ENCODE assay signal across 2 cellular contexts in the genomic region with DNA sequence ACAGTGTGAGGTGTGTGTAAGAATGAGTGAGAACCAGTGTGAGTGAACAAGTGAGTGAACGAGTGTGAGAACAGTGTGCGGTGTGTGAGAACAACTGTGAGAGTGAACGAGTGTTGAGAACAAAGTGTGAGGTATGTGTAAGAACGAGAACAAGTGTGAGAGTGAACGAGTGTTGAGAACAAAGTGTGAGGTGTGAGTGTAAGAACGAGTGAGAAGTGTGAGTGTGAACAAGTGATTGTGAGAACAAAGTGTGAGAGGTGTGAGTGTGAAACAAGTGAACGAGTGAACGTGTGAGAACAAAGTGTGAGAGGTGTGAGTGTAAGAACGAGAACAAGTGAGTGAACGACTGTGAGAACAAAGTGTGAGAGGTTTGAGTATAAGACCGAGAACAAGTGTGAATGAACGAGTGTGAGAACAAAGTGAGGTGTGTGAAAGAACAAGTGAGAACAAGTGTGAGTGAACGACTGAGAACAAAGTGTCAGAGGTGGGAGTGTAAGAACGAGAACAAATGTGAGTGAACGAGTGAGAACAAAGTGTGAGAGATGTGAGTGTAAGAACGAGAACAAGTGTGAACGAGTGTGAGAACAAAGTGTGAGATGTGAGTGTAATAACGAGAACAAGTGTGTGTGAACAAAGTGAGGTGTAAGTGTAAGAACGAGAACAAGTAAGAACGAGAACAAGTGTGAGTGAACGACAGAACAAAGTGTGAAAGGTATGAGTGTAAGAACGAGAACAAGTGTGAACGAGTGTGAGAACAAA.
TF ChIP-seq lines count a peak whose summit lies in the region.

No MANE protein-coding gene starts in this region.

TF ChIP-seq in HepG2, 621 proteins besides CTCF, POLR2A, EP300 and RAD21:
- TF ChIP-seq, protein P1, sequence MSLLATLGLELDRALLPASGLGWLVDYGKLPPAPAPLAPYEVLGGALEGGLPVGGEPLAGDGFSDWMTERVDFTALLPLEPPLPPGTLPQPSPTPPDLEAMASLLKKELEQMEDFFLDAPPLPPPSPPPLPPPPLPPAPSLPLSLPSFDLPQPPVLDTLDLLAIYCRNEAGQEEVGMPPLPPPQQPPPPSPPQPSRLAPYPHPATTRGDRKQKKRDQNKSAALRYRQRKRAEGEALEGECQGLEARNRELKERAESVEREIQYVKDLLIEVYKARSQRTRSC (CRISPR knock-in tag; IDR thresholded peaks at IDR 0.05; ENCODE audit: low read depth) = no peak
- TF ChIP-seq ZNF264 (CRISPR knock-in tag; IDR thresholded peaks at IDR 0.05) (no peak), CHD4 (IDR thresholded peaks at IDR 0.05; ENCODE audit: borderline replicate concordance, low read length) (no peak), ZFP37 (CRISPR knock-in tag; IDR thresholded peaks at IDR 0.05; ENCODE audit: borderline replicate concordance) (no peak), ZNF652 (CRISPR knock-in tag; IDR thresholded peaks at IDR 0.05; ENCODE audit: borderline replicate concordance, low read depth) (no peak), HOXA7 (CRISPR knock-in tag; IDR thresholded peaks at IDR 0.05) (no peak), ZNF788 (CRISPR knock-in tag; IDR thresholded peaks at IDR 0.05; ENCODE audit: borderline replicate concordance) (no peak), EZH2 (conservative IDR thresholded peaks at IDR 0.05; ENCODE audit: low read depth, low read length) (no peak), KDM1A (CRISPR knock-in tag; IDR thresholded peaks at IDR 0.05) (no peak), CEBPG (CRISPR knock-in tag; IDR thresholded peaks at IDR 0.05) (no peak), KLF15 (CRISPR knock-in tag; IDR thresholded peaks at IDR 0.05; ENCODE audit: borderline replicate concordance) (no peak), MAFG (CRISPR knock-in tag; IDR thresholded peaks at IDR 0.05) (no peak), ZNF143 (CRISPR knock-in tag; IDR thresholded peaks at IDR 0.05) (no peak), MBNL3 (CRISPR knock-in tag; conservative IDR thresholded peaks at IDR 0.05) (no peak)
- TF ChIP-seq, protein P2, sequence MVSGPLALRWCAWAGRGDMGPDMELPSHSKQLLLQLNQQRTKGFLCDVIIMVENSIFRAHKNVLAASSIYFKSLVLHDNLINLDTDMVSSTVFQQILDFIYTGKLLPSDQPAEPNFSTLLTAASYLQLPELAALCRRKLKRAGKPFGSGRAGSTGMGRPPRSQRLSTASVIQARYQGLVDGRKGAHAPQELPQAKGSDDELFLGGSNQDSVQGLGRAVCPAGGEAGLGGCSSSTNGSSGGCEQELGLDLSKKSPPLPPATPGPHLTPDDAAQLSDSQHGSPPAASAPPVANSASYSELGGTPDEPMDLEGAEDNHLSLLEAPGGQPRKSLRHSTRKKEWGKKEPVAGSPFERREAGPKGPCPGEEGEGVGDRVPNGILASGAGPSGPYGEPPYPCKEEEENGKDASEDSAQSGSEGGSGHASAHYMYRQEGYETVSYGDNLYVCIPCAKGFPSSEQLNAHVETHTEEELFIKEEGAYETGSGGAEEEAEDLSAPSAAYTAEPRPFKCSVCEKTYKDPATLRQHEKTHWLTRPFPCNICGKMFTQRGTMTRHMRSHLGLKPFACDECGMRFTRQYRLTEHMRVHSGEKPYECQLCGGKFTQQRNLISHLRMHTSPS (CRISPR knock-in tag; IDR thresholded peaks at IDR 0.05; ENCODE audit: low read depth) = no peak
- TF ChIP-seq, protein P3, sequence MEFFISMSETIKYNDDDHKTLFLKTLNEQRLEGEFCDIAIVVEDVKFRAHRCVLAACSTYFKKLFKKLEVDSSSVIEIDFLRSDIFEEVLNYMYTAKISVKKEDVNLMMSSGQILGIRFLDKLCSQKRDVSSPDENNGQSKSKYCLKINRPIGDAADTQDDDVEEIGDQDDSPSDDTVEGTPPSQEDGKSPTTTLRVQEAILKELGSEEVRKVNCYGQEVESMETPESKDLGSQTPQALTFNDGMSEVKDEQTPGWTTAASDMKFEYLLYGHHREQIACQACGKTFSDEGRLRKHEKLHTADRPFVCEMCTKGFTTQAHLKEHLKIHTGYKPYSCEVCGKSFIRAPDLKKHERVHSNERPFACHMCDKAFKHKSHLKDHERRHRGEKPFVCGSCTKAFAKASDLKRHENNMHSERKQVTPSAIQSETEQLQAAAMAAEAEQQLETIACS (CRISPR knock-in tag; IDR thresholded peaks at IDR 0.05) = no peak
- TF ChIP-seq, protein P4, sequence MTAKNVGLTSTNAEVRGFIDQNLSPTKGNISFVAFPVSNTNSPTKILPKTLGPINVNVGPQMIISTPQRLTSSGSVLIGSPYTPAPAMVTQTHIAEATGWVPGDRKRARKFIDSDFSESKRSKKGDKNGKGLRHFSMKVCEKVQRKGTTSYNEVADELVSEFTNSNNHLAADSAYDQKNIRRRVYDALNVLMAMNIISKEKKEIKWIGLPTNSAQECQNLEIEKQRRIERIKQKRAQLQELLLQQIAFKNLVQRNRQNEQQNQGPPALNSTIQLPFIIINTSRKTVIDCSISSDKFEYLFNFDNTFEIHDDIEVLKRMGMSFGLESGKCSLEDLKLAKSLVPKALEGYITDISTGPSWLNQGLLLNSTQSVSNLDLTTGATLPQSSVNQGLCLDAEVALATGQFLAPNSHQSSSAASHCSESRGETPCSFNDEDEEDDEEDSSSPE (CRISPR knock-in tag; IDR thresholded peaks at IDR 0.05) = no peak
- TF ChIP-seq, protein P5, sequence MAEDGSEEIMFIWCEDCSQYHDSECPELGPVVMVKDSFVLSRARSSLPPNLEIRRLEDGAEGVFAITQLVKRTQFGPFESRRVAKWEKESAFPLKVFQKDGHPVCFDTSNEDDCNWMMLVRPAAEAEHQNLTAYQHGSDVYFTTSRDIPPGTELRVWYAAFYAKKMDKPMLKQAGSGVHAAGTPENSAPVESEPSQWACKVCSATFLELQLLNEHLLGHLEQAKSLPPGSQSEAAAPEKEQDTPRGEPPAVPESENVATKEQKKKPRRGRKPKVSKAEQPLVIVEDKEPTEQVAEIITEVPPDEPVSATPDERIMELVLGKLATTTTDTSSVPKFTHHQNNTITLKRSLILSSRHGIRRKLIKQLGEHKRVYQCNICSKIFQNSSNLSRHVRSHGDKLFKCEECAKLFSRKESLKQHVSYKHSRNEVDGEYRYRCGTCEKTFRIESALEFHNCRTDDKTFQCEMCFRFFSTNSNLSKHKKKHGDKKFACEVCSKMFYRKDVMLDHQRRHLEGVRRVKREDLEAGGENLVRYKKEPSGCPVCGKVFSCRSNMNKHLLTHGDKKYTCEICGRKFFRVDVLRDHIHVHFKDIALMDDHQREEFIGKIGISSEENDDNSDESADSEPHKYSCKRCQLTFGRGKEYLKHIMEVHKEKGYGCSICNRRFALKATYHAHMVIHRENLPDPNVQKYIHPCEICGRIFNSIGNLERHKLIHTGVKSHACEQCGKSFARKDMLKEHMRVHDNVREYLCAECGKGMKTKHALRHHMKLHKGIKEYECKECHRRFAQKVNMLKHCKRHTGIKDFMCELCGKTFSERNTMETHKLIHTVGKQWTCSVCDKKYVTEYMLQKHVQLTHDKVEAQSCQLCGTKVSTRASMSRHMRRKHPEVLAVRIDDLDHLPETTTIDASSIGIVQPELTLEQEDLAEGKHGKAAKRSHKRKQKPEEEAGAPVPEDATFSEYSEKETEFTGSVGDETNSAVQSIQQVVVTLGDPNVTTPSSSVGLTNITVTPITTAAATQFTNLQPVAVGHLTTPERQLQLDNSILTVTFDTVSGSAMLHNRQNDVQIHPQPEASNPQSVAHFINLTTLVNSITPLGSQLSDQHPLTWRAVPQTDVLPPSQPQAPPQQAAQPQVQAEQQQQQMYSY (CRISPR knock-in tag; IDR thresholded peaks at IDR 0.05) = no peak
TF ChIP-seq in HepG2: peak in this region for 0.

TF ChIP-seq in K562, 482 proteins besides CTCF, POLR2A, EP300 and RAD21 (continues in another document):
- peak; percentile 4; the same call in 1 of the 2 replicates for TF ChIP-seq ARID2 (IDR thresholded peaks at IDR 0.05)
- peak; percentile 51; the same call in 1 of the 2 replicates for TF ChIP-seq CBFB (CRISPR knock-in tag; IDR thresholded peaks at IDR 0.05)
- TF ChIP-seq ZNF12 (CRISPR knock-in tag; IDR thresholded peaks at IDR 0.05) = no peak
- no peak for TF ChIP-seq KLF10 (CRISPR knock-in tag; IDR thresholded peaks at IDR 0.05)
- TF ChIP-seq, protein P6, sequence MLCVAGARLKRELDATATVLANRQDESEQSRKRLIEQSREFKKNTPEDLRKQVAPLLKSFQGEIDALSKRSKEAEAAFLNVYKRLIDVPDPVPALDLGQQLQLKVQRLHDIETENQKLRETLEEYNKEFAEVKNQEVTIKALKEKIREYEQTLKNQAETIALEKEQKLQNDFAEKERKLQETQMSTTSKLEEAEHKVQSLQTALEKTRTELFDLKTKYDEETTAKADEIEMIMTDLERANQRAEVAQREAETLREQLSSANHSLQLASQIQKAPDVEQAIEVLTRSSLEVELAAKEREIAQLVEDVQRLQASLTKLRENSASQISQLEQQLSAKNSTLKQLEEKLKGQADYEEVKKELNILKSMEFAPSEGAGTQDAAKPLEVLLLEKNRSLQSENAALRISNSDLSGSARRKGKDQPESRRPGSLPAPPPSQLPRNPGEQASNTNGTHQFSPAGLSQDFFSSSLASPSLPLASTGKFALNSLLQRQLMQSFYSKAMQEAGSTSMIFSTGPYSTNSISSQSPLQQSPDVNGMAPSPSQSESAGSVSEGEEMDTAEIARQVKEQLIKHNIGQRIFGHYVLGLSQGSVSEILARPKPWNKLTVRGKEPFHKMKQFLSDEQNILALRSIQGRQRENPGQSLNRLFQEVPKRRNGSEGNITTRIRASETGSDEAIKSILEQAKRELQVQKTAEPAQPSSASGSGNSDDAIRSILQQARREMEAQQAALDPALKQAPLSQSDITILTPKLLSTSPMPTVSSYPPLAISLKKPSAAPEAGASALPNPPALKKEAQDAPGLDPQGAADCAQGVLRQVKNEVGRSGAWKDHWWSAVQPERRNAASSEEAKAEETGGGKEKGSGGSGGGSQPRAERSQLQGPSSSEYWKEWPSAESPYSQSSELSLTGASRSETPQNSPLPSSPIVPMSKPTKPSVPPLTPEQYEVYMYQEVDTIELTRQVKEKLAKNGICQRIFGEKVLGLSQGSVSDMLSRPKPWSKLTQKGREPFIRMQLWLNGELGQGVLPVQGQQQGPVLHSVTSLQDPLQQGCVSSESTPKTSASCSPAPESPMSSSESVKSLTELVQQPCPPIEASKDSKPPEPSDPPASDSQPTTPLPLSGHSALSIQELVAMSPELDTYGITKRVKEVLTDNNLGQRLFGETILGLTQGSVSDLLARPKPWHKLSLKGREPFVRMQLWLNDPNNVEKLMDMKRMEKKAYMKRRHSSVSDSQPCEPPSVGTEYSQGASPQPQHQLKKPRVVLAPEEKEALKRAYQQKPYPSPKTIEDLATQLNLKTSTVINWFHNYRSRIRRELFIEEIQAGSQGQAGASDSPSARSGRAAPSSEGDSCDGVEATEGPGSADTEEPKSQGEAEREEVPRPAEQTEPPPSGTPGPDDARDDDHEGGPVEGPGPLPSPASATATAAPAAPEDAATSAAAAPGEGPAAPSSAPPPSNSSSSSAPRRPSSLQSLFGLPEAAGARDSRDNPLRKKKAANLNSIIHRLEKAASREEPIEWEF (CRISPR knock-in tag; IDR thresholded peaks at IDR 0.05) = no peak
- TF ChIP-seq, protein P7, sequence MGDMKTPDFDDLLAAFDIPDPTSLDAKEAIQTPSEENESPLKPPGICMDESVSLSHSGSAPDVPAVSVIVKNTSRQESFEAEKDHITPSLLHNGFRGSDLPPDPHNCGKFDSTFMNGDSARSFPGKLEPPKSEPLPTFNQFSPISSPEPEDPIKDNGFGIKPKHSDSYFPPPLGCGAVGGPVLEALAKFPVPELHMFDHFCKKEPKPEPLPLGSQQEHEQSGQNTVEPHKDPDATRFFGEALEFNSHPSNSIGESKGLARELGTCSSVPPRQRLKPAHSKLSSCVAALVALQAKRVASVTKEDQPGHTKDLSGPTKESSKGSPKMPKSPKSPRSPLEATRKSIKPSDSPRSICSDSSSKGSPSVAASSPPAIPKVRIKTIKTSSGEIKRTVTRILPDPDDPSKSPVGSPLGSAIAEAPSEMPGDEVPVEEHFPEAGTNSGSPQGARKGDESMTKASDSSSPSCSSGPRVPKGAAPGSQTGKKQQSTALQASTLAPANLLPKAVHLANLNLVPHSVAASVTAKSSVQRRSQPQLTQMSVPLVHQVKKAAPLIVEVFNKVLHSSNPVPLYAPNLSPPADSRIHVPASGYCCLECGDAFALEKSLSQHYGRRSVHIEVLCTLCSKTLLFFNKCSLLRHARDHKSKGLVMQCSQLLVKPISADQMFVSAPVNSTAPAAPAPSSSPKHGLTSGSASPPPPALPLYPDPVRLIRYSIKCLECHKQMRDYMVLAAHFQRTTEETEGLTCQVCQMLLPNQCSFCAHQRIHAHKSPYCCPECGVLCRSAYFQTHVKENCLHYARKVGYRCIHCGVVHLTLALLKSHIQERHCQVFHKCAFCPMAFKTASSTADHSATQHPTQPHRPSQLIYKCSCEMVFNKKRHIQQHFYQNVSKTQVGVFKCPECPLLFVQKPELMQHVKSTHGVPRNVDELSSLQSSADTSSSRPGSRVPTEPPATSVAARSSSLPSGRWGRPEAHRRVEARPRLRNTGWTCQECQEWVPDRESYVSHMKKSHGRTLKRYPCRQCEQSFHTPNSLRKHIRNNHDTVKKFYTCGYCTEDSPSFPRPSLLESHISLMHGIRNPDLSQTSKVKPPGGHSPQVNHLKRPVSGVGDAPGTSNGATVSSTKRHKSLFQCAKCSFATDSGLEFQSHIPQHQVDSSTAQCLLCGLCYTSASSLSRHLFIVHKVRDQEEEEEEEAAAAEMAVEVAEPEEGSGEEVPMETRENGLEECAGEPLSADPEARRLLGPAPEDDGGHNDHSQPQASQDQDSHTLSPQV (IDR thresholded peaks at IDR 0.05) = no peak
- peak; percentile 25 for TF ChIP-seq POLR2B (IDR thresholded peaks at IDR 0.05; ENCODE audit: low read depth, partially characterized antibody)
- TF ChIP-seq ETV6 (IDR thresholded peaks at IDR 0.05; ENCODE audit: borderline replicate concordance in 1 of 2, low read depth in 2 of 2, low read length in 1 of 2) = no peak
- 0 out of 2 replicates have a peak, but pooled peaks have one; percentile 36 for TF ChIP-seq ETV6 (CRISPR knock-in tag; IDR thresholded peaks at IDR 0.05; ENCODE audit: borderline replicate concordance)
- TF ChIP-seq, protein P8, sequence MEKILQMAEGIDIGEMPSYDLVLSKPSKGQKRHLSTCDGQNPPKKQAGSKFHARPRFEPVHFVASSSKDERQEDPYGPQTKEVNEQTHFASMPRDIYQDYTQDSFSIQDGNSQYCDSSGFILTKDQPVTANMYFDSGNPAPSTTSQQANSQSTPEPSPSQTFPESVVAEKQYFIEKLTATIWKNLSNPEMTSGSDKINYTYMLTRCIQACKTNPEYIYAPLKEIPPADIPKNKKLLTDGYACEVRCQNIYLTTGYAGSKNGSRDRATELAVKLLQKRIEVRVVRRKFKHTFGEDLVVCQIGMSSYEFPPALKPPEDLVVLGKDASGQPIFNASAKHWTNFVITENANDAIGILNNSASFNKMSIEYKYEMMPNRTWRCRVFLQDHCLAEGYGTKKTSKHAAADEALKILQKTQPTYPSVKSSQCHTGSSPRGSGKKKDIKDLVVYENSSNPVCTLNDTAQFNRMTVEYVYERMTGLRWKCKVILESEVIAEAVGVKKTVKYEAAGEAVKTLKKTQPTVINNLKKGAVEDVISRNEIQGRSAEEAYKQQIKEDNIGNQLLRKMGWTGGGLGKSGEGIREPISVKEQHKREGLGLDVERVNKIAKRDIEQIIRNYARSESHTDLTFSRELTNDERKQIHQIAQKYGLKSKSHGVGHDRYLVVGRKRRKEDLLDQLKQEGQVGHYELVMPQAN (IDR thresholded peaks at IDR 0.05; ENCODE audit: borderline replicate concordance) = 0 out of 2 replicates have a peak, but pooled peaks have one; percentile 39
- no peak for TF ChIP-seq HDAC6 (IDR thresholded peaks at IDR 0.05; ENCODE audit: low read depth, low read length)
- TF ChIP-seq TSC22D4 (tag; IDR thresholded peaks at IDR 0.05) = peak; percentile 78; the same call in 1 of the 2 replicates
- TF ChIP-seq, protein P9, sequence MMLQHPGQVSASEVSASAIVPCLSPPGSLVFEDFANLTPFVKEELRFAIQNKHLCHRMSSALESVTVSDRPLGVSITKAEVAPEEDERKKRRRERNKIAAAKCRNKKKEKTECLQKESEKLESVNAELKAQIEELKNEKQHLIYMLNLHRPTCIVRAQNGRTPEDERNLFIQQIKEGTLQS (IDR thresholded peaks at IDR 0.05) = no peak
- TF ChIP-seq, protein P9 (CRISPR knock-in tag; conservative IDR thresholded peaks at IDR 0.05) = no peak
- 0 out of 4 replicates have a peak, but pooled peaks of 1 of the 2 experiments have one; percentile 51 for TF ChIP-seq CSDE1 (IDR thresholded peaks at IDR 0.05)
- TF ChIP-seq SUPT5H (IDR thresholded peaks at IDR 0.05) = peak; percentile 46
- no peak for TF ChIP-seq BMI1 (IDR thresholded peaks at IDR 0.05; ENCODE audit: low read length)
